ENCODE assay signal across 10 cellular contexts in the genomic region with DNA sequence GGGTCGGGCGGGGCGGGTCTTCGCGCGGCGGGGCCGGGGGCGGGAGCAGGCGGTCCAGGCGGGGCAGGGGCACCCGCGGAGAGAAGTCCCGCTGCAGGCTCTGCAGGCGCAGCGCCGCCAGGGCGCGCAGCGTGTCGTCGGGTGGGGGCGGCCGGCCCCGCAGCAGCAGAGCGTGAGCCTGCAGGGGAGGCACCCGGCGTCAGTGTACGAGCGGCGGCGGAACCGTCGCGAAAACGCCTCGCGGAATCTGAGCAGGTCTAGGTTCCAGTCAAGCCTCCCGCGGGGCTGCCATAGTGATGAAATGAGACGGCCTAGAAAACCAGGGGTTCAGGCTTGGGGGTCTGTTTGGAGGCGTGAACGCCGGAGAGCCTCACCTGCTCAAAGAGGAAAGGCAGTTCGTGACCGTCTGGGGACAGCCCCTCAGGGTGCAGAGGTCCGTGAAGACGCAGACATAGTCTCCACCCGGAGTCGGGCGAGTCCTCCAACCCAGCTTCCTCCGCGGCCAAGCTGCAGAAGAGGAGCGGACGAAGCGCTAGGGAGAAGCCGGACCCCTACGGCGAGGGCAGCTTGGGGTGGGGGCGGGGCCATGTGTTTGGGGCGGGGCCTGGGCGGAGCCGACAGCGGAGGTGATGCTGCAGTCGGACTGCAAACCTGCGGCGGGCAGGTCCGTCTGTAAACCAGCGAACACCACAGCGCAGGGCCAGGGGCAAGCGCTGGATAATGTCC. TPM values are rescaled to one million over a fixed set of nuclear protein-coding genes. Genes with fewer than 3 reads are reported as not detected.
A peak's percentile ranks its signal among the peaks of the same experiment; 100 is the strongest.
DNase-seq lines count a peak whose midpoint lies in the region; ATAC-seq and TF ChIP-seq lines count a peak whose summit lies in the region.
"Had no signal": no experiment of that assay in that cellular context is flagged by ENCODE, and none has a peak within 500 bp of the region (broad histone marks: within the 10 kb centered on the region; RNA-seq: fewer than 3 reads in every experiment).

No MANE protein-coding gene starts in this region.

- no peak overlapping the region for H3K27ac Mint-ChIP-seq in activated CD4-positive, alpha-beta T cell treated with anti-CD3 and anti-CD28 coated beads, Interleukin-2, amount 10 ng/mL, durations not matched to agents 7 days and 5 days

- H3K9me3 Mint-ChIP-seq in activated CD4-positive, alpha-beta T cell treated with anti-CD3 and anti-CD28 coated beads, Interleukin-2, amount 10 ng/mL, durations not matched to agents 7 days and 5 days = no peaks in the 10 kb centered on the region

- DNase-seq in GM13977 (ENCODE audit: low spot score) (peak; percentile 90), spleen (peak; percentile 88), inferior parietal cortex (ENCODE audit: extremely low spot score) (no peak), NCI-H2227 (lab: John Stamatoyannopoulos, UW; ENCODE audit: unreplicated experiment) (no peak), COR-L47 (lab: John Stamatoyannopoulos, UW) (no peak)
- DNase-seq in activated CD4-positive, alpha-beta T cell treated with anti-CD3 and anti-CD28 coated beads, Interleukin-2, amount 10 ng/mL, durations not matched to agents 7 days and 5 days = peak; percentile 41

- peak overlapping the region; percentile 1 to 61 for H3K27ac ChIP-seq in esophagus (ENCODE audit: low read depth in 2 of 2, low read length in 1 of 2)
- peak overlapping the region in 1 of 8 donors; percentile 40 for H3K27ac ChIP-seq in spleen
- H3K27ac ChIP-seq: SJSA1 had no signal

- peaks cover 3 to 49% of the 10 kb centered on the region in 2 donors for H3K36me3 ChIP-seq in esophagus (ENCODE audit: control insufficient read depth in 2 of 2, insufficient read depth in 2 of 2, low read length in 1 of 2)
- H3K36me3 ChIP-seq in spleen = peaks cover 0 to 82% (median 25%) of the 10 kb centered on the region in 6 donors

- H3K4me3 Mint-ChIP-seq in activated CD4-positive, alpha-beta T cell treated with anti-CD3 and anti-CD28 coated beads, Interleukin-2, amount 10 ng/mL, durations not matched to agents 7 days and 5 days = peak overlapping the region; percentile 48

- H3K4me3 ChIP-seq in esophagus (ENCODE audit: low read depth in 1 of 2, low read length in 2 of 2) (peak overlapping the region in 1 of 2 donors; percentile 25), spleen (peak overlapping the region in 6 of 8 donors; percentile 24 to 67 (median 34))
- H3K4me3 ChIP-seq: SJSA1 had no signal

- TF ChIP-seq CTCF in GM13977 (IDR thresholded peaks at IDR 0.05; ENCODE audit: extremely low read depth, insufficient read depth, missing control alignments) (peak; percentile 50), spleen (IDR thresholded peaks at IDR 0.05 in 8 of 11, conservative IDR thresholded peaks at IDR 0.05 in 3 of 11) (no peak)

- peaks cover 51% of the 10 kb centered on the region for H3K27me3 Mint-ChIP-seq in activated CD4-positive, alpha-beta T cell treated with anti-CD3 and anti-CD28 coated beads, Interleukin-2, amount 10 ng/mL, durations not matched to agents 7 days and 5 days

- H3K4me1 Mint-ChIP-seq in activated CD4-positive, alpha-beta T cell treated with anti-CD3 and anti-CD28 coated beads, Interleukin-2, amount 10 ng/mL, durations not matched to agents 7 days and 5 days = peaks cover 23% of the 10 kb centered on the region

- H3K27me3 ChIP-seq in esophagus (ENCODE audit: control insufficient read depth in 1 of 2, insufficient read depth in 2 of 2, low read length in 2 of 2) (no peaks in the 10 kb centered on the region), spleen (replicated peaks in 1 of 7) (peaks cover 0 to 63% (median 29%) of the 10 kb centered on the region in 7 donors)
- H3K27me3 ChIP-seq: SJSA1 had no signal

- no peak for TF ChIP-seq POLR2A in spleen (IDR thresholded peaks at IDR 0.05)

- intact Hi-C loops in spleen (cut with DNase I; ENCODE audit: low total_unique reads) = no loop called here

- H3K36me3 Mint-ChIP-seq in activated CD4-positive, alpha-beta T cell treated with anti-CD3 and anti-CD28 coated beads, Interleukin-2, amount 10 ng/mL, durations not matched to agents 7 days and 5 days (ENCODE audit: low read depth) = no peaks in the 10 kb centered on the region

- peaks cover 12 to 41% of the 10 kb centered on the region in 2 donors for H3K4me1 ChIP-seq in esophagus (ENCODE audit: control insufficient read depth in 2 of 2, insufficient read depth in 2 of 2, low read length in 1 of 2)
- peaks cover 12 to 80% (median 53%) of the 10 kb centered on the region in 6 donors for H3K4me1 ChIP-seq in spleen

- WGBS in esophagus, 2 donors = 37 to 40% methylated on average over 64 to 71 of the region's 71 CpGs
- WGBS in spleen, 5 donors = 27 to 58% (median 35%) methylated on average over 41 to 71 of the region's 71 CpGs

- no peak for ATAC-seq in HG03342 (IDR thresholded peaks at IDR 0.05; ENCODE audit: unreplicated experiment)

- POLR2A ChIA-PET in activated CD4-positive, alpha-beta T cell treated with anti-CD3 and anti-CD28 coated beads, Interleukin-2, amount 10 ng/mL, durations not matched to agents 7 days and 5 days (lab: Charles Lee) = interaction anchor here (0.6 kb wide), 1 partner anchor 23 kb away, joined by 10 read pairs; no protein-coding TSS in a partner anchor

- H3K9me3 ChIP-seq in esophagus (ENCODE audit: control insufficient read depth in 2 of 2, insufficient read depth in 1 of 2, low read depth in 1 of 2, low read length in 1 of 2) = peaks cover 0 to 2% of the 10 kb centered on the region in 2 donors
- H3K9me3 ChIP-seq in spleen = no peaks in the 10 kb centered on the region
- H3K9me3 ChIP-seq: SJSA1 had no signal

- in situ Hi-C loops in GM13977 (cut with MboI; ENCODE audit: low pct_unique_long_range_greater_than_20kb, low sequenced_read_pairs, unreplicated experiment) = no loop called here

- CTCF ChIA-PET in activated CD4-positive, alpha-beta T cell treated with anti-CD3 and anti-CD28 coated beads, Interleukin-2, amount 10 ng/mL, durations not matched to agents 7 days and 5 days (lab: Charles Lee) = interaction anchor here (1.4 to 4.3 kb wide), 4 partner anchors 8 to 92 kb away, joined by 3 to 18 read pairs (median 7); a partner anchor contains a TSS

RNA-seq across cellular contexts. Expression of a gene that starts 6.4 kb away (rescaled TPM):
- 1 to 10 TPM in 1 of 2 experiments, under 1 TPM in 1; 0.85 to 1.3 TPM for total RNA-seq in activated CD4-positive, alpha-beta T cell treated with anti-CD3 and anti-CD28 coated beads, Interleukin-2, amount 10 ng/mL, durations not matched to agents 7 days and 5 days
- polyA plus RNA-seq in esophagus (10 to 100 TPM; 49.4 to 84.6 TPM), spleen (10 to 100 TPM in 2 of 3 donors, 1 to 10 TPM in 1; 9.4 to 16.0 (median 13.1) TPM)
- total RNA-seq in spleen = 10 to 100 TPM; 10.8 to 19.5 (median 14.6) TPM

RNA-seq across cellular contexts. Expression of a gene that starts 11.3 kb away (rescaled TPM):
- 1 to 10 TPM; 6.7 to 7.2 TPM for total RNA-seq in activated CD4-positive, alpha-beta T cell treated with anti-CD3 and anti-CD28 coated beads, Interleukin-2, amount 10 ng/mL, durations not matched to agents 7 days and 5 days
- polyA plus RNA-seq in esophagus (10 to 100 TPM in 1 of 2 donors, 1 to 10 TPM in 1; 7.6 to 12.0 TPM), spleen (10 to 100 TPM in 1 of 3 donors, 1 to 10 TPM in 2; 4.9 to 12.5 (median 8.4) TPM)
- total RNA-seq in spleen = 10 to 100 TPM; 13.8 to 24.9 (median 16.6) TPM

RNA-seq across cellular contexts. Expression of a gene that starts 11.3 kb away (rescaled TPM):
- under 1 TPM; 0.65 to 0.87 TPM for total RNA-seq in activated CD4-positive, alpha-beta T cell treated with anti-CD3 and anti-CD28 coated beads, Interleukin-2, amount 10 ng/mL, durations not matched to agents 7 days and 5 days
- polyA plus RNA-seq in esophagus (under 1 TPM; 0.22 to 0.42 TPM), spleen (1 to 10 TPM in 1 of 3 donors, under 1 TPM in 2; 0.71 to 1.1 (median 0.76) TPM)
- 1 to 10 TPM in 5 of 7 donors, under 1 TPM in 2; 0.51 to 4.7 (median 2.0) TPM for total RNA-seq in spleen
- total RNA-seq: bronchial epithelial cell, SJSA1 had no signal

RNA-seq across cellular contexts. Expression of a gene that starts 12.0 kb away (rescaled TPM):
- total RNA-seq in activated CD4-positive, alpha-beta T cell treated with anti-CD3 and anti-CD28 coated beads, Interleukin-2, amount 10 ng/mL, durations not matched to agents 7 days and 5 days = 1 to 10 TPM in 1 of 2 experiments, under 1 TPM in 1; 0.81 to 1.0 TPM
- polyA plus RNA-seq in esophagus (1 to 10 TPM; 1.3 to 1.5 TPM), spleen (1 to 10 TPM; 1.1 to 3.1 (median 1.6) TPM)
- 10 to 100 TPM in 3 of 7 donors, 1 to 10 TPM in 4; 3.9 to 11.2 (median 7.5) TPM for total RNA-seq in spleen

Comparison
In these comparisons a context has a peak if more than half of its experiments do, and no peak if none do; other contexts are left out.
1. DNase-seq: peak in GM13977 (single experiment), activated CD4-positive, alpha-beta T cell treated with anti-CD3 and anti-CD28 coated beads, Interleukin-2, amount 10 ng/mL, durations not matched to agents 7 days and 5 days (single experiment) and spleen (single experiment); none in inferior parietal cortex (single experiment), NCI-H2227 (single experiment) and COR-L47 (single experiment).
2. RNA of a gene that starts 6.4 kb away (total RNA-seq): 10.8 to 19.5 TPM in spleen; 0.85 to 1.3 TPM in activated CD4-positive, alpha-beta T cell treated with anti-CD3 and anti-CD28 coated beads, Interleukin-2, amount 10 ng/mL, durations not matched to agents 7 days and 5 days; every median in the first group is over 4 times any median in the second.